Comparison of ENCODE assay signal across 30 cellular contexts in genomic region chr6:161292145-161292544, GRCh38.
"Had no signal": no experiment of that assay in that cellular context is flagged by ENCODE, and none has a peak within 500 bp of the region (broad histone marks: within the 10 kb centered on the region; RNA-seq: fewer than 3 reads in every experiment).

No MANE protein-coding gene starts in this region.

- H3K4me1 Mint-ChIP-seq: activated CD4-positive, alpha-beta memory T cell treated with anti-CD3 and anti-CD28 coated beads, Interleukin-2, amount 10 ng/mL, durations not matched to agents 7 days and 5 days; activated CD4-positive, alpha-beta T cell treated with anti-CD3 and anti-CD28 coated beads, Interleukin-2, amount 10 ng/mL, durations not matched to agents 7 days and 5 days; mesothelial cell of epicardium; naive B cell; stimulated activated memory B cell treated with anti-CD40 and anti-IgM and Interleukin-4, amounts not matched to agents 10 μg/mL and 1 μg/mL and 100 μg/mL, for 72 hours had no signal

- H3K4me3 ChIP-seq: gastroesophageal sphincter, psoas muscle, sigmoid colon, stomach, thyroid gland, upper lobe of right lung had no signal

- H2AFZ ChIP-seq: parathyroid adenoma had no signal

- H3K9me3 ChIP-seq: gastroesophageal sphincter, psoas muscle, sigmoid colon, stomach, thyroid gland, upper lobe of right lung had no signal

- H3K4me1 ChIP-seq: gastroesophageal sphincter, parathyroid adenoma, psoas muscle, sigmoid colon, stomach, thyroid gland, upper lobe of right lung had no signal

- H3K27ac ChIP-seq: gastroesophageal sphincter, parathyroid adenoma, psoas muscle, sigmoid colon, stomach, thyroid gland, upper lobe of right lung had no signal

- H3K9ac ChIP-seq: parathyroid adenoma had no signal

- ATAC-seq: gastroesophageal sphincter; left ventricle myocardium superior; psoas muscle; stimulated activated memory B cell treated with anti-CD40 and anti-IgM and Interleukin-4, amounts not matched to agents 10 μg/mL and 1 μg/mL and 100 μg/mL, for 72 hours; upper lobe of right lung had no signal

- H3K27me3 Mint-ChIP-seq: activated T-cell treated with anti-CD3 and anti-CD28 coated beads, Interleukin-2, amount 50 U/mL, for 24 hours had no signal

- H3K36me3 Mint-ChIP-seq: mesothelial cell of epicardium; naive B cell; stimulated activated memory B cell treated with anti-CD40 and anti-IgM and Interleukin-4, amounts not matched to agents 10 μg/mL and 1 μg/mL and 100 μg/mL, for 72 hours had no signal

- FAIRE-seq: astrocyte, endothelial cell of umbilical vein, small intestine had no signal

- H3K27ac Mint-ChIP-seq: activated CD4-positive, alpha-beta memory T cell treated with anti-CD3 and anti-CD28 coated beads, Interleukin-2, amount 10 ng/mL, durations not matched to agents 7 days and 5 days; activated CD4-positive, alpha-beta T cell treated with anti-CD3 and anti-CD28 coated beads, Interleukin-2, amount 10 ng/mL, durations not matched to agents 7 days and 5 days; activated T-cell treated with anti-CD3 and anti-CD28 coated beads, Interleukin-2, amount 50 U/mL, for 24 hours; mesothelial cell of epicardium; naive B cell; stimulated activated memory B cell treated with anti-CD40 and anti-IgM and Interleukin-4, amounts not matched to agents 10 μg/mL and 1 μg/mL and 100 μg/mL, for 72 hours had no signal

- H3K4me3 Mint-ChIP-seq: activated CD4-positive, alpha-beta memory T cell treated with anti-CD3 and anti-CD28 coated beads, Interleukin-2, amount 10 ng/mL, durations not matched to agents 7 days and 5 days; activated CD4-positive, alpha-beta T cell treated with anti-CD3 and anti-CD28 coated beads, Interleukin-2, amount 10 ng/mL, durations not matched to agents 7 days and 5 days; activated T-cell treated with anti-CD3 and anti-CD28 coated beads, Interleukin-2, amount 50 U/mL, for 24 hours; mesothelial cell of epicardium; stimulated activated memory B cell treated with anti-CD40 and anti-IgM and Interleukin-4, amounts not matched to agents 10 μg/mL and 1 μg/mL and 100 μg/mL, for 72 hours had no signal

- DNase-seq: activated CD4-positive, alpha-beta memory T cell treated with anti-CD3 and anti-CD28 coated beads, Interleukin-2, amount 10 ng/mL, durations not matched to agents 7 days and 5 days; activated CD4-positive, alpha-beta T cell treated with anti-CD3 and anti-CD28 coated beads for 1 hour; activated CD4-positive, alpha-beta T cell treated with anti-CD3 and anti-CD28 coated beads, Interleukin-2, amount 10 ng/mL, durations not matched to agents 7 days and 5 days; activated CD8-positive, alpha-beta memory T cell treated with anti-CD3 and anti-CD28 coated beads, Interleukin-2, amount 50 U/mL, for 48 hours; activated gamma-delta T cell; activated naive CD4-positive, alpha-beta T cell treated with anti-CD3 and anti-CD28 coated beads, Interleukin-2, amount 50 U/mL, for 16 hours; activated T-cell treated with anti-CD3 and anti-CD28 coated beads, Interleukin-2, amount 50 U/mL, for 24 hours; amniotic stem cell; caudate nucleus; hippocampal formation; islet precursor cell; left ventricle myocardium superior; naive B cell; nucleus accumbens; psoas muscle; sigmoid colon; small intestine; stimulated activated CD4-positive, alpha-beta T cell treated with anti-CD3 and anti-CD28 coated beads, Interleukin-1b, Interleukin-23, amount 100 ng/mL, for 48 hours; stimulated activated CD4-positive, alpha-beta T cell treated with anti-CD3 and anti-CD28 coated beads, Interleukin-4, amount 100 ng/mL, for 4 hours; stimulated activated CD8-positive, alpha-beta memory T cell treated with anti-CD3 and anti-CD28 coated beads, Interleukin-4, amount 100 ng/mL, for 48 hours; stomach; T-helper 2 cell; thyroid gland; upper lobe of right lung had no signal

- H3K9me3 Mint-ChIP-seq: activated CD4-positive, alpha-beta memory T cell treated with anti-CD3 and anti-CD28 coated beads, Interleukin-2, amount 10 ng/mL, durations not matched to agents 7 days and 5 days; activated CD4-positive, alpha-beta T cell treated with anti-CD3 and anti-CD28 coated beads, Interleukin-2, amount 10 ng/mL, durations not matched to agents 7 days and 5 days; activated T-cell treated with anti-CD3 and anti-CD28 coated beads, Interleukin-2, amount 50 U/mL, for 24 hours; stimulated activated memory B cell treated with anti-CD40 and anti-IgM and Interleukin-4, amounts not matched to agents 10 μg/mL and 1 μg/mL and 100 μg/mL, for 72 hours had no signal

- H3K27me3 ChIP-seq: gastroesophageal sphincter, sigmoid colon, stomach, thyroid gland, upper lobe of right lung had no signal

- H3K36me3 ChIP-seq: gastroesophageal sphincter, sigmoid colon, stomach, thyroid gland, upper lobe of right lung had no signal

- H3K79me2 ChIP-seq: parathyroid adenoma had no signal
